ENCODE assay signal across 9 cellular contexts in genomic region chr6:30821862-30822784, GRCh38.
DNase-seq lines count a peak whose midpoint lies in the region; ATAC-seq and TF ChIP-seq lines count a peak whose summit lies in the region.
"Had no signal": no experiment of that assay in that cellular context is flagged by ENCODE, and none has a peak within 500 bp of the region (broad histone marks: within the 10 kb centered on the region; RNA-seq: fewer than 3 reads in every experiment).

No MANE protein-coding gene starts in this region.

- TF ChIP-seq POLR2A in prostate gland (IDR thresholded peaks at IDR 0.05) = no peak

- TF ChIP-seq CTCF in GM12875 (IDR thresholded peaks at IDR 0.05; ENCODE audit: borderline replicate concordance, insufficient read depth, low read depth, low read length) = peak; percentile 21; the same call in 1 of the 2 replicates
- peak; percentile 81 for TF ChIP-seq CTCF in SU-DHL-6 (IDR thresholded peaks at IDR 0.05; ENCODE audit: insufficient read depth, low read length, poor library complexity, severe bottlenecking)
- TF ChIP-seq CTCF in fibroblast of pulmonary artery (IDR thresholded peaks at IDR 0.05; ENCODE audit: low read length, missing control alignments) = peak; percentile 47
- TF ChIP-seq CTCF in prostate gland (IDR thresholded peaks at IDR 0.05) = peak; percentile 17 to 67 (median 48)

- H3K36me3 ChIP-seq in SU-DHL-6 (ENCODE audit: low read length) (no peaks in the 10 kb centered on the region), prostate gland (no peaks in the 10 kb centered on the region)

- no peaks in the 10 kb centered on the region for H3K9me2 ChIP-seq in SU-DHL-6 (replicated peaks; ENCODE audit: insufficient read depth, low read length)

- H3K4me3 ChIP-seq in GM12875 (ENCODE audit: low read depth, low read length) (no peak overlapping the region), SU-DHL-6 (ENCODE audit: insufficient read depth, low read length, poor library complexity, severe bottlenecking) (no peak overlapping the region), fibroblast of pulmonary artery (replicated peaks; ENCODE audit: low read depth, low read length) (no peak overlapping the region), prostate gland (no peak overlapping the region)

- no peak for ATAC-seq in GM19328 (IDR thresholded peaks at IDR 0.05; ENCODE audit: unreplicated experiment)

- H2AFZ ChIP-seq in SU-DHL-6 (ENCODE audit: low read depth, low read length, severe bottlenecking) = no peak overlapping the region

- DNase-seq in AML-193 (lab: John Stamatoyannopoulos, UW) (peak; percentile 57 to 66), fibroblast of pulmonary artery (ENCODE audit: low read depth) (peak; percentile 70), prostate gland (ENCODE audit: low spot score) (no peak)
- no peak for DNase-seq in effector CD4-positive, alpha-beta T cell
- no peak for DNase-seq in activated CD4-positive, CD25-positive, alpha-beta regulatory T cell treated with anti-CD3 and anti-CD28 coated beads, Interleukin-2, amount 50 U/mL, for 72 hours
- DNase-seq: left cardiac atrium had no signal

- WGBS in prostate gland = 24% methylated on average over 6 of the region's 6 CpGs

- intact Hi-C loops in prostate gland (cut with DNase I) = loop anchor here (5.0 kb wide), 1 partner anchor 255 kb away; no protein-coding TSS in a partner anchor

- H3K9ac ChIP-seq in SU-DHL-6 (ENCODE audit: low read length) = no peak overlapping the region

- no peaks in the 10 kb centered on the region for H3K4me1 ChIP-seq in prostate gland (replicated peaks)

- no peak overlapping the region for H3K27ac ChIP-seq in SU-DHL-6 (ENCODE audit: low read depth, low read length)
- peak overlapping the region; percentile 15 to 20 for H3K27ac ChIP-seq in prostate gland

- H3K4me2 ChIP-seq in SU-DHL-6 (ENCODE audit: low read depth, low read length, poor library complexity, severe bottlenecking) = no peak overlapping the region

- H3K9me3 ChIP-seq in SU-DHL-6 (ENCODE audit: insufficient read depth, low read length) (no peaks in the 10 kb centered on the region), prostate gland (no peaks in the 10 kb centered on the region)

- no peaks in the 10 kb centered on the region for H3F3A ChIP-seq in SU-DHL-6 (ENCODE audit: insufficient read depth)

- no peaks in the 10 kb centered on the region for H3K79me2 ChIP-seq in SU-DHL-6 (ENCODE audit: insufficient read depth, low read length)

- H4K20me1 ChIP-seq in SU-DHL-6 (ENCODE audit: low read depth, low read length) = no peaks in the 10 kb centered on the region

- H3K27me3 ChIP-seq in SU-DHL-6 (ENCODE audit: low read length) (no peaks in the 10 kb centered on the region), prostate gland (replicated peaks; ENCODE audit: insufficient read depth) (no peaks in the 10 kb centered on the region)

Comparison
In these comparisons a context has a peak if more than half of its experiments do, and no peak if none do; other contexts are left out.
1. DNase-seq: peak in AML-193 (2 of 2) and fibroblast of pulmonary artery (single experiment); none in prostate gland (single experiment), effector CD4-positive, alpha-beta T cell (single experiment) and activated CD4-positive, CD25-positive, alpha-beta regulatory T cell treated with anti-CD3 and anti-CD28 coated beads, Interleukin-2, amount 50 U/mL, for 72 hours (single experiment).
2. CTCF ChIP-seq: peak in every context shown above with its lines; median percentile 81 in SU-DHL-6; 48 in prostate gland; 47 in fibroblast of pulmonary artery; 21 in GM12875.